ENCODE assay signal across 32 cellular contexts in the genomic region with DNA sequence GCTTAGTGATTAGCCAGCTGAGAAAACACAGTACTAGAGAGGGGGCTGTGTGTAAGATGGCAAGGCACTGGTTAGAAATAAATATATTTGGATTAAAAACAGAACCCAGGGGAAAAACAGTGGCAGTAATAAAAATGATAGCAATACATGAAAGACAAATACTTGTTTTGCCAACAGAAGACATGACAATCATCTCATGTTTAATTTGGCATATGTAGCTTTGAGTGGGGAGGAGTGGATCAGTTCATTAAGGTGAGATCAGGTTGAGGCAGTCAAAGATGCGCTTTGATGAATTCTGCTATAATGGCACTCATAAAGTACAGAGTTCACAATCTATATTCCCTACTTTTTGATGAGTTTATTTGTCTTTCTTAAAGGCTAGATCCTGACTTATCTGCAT. TPM values are rescaled to one million over a fixed set of nuclear protein-coding genes. Genes with fewer than 3 reads are reported as not detected.
"Had no signal": no experiment of that assay in that cellular context is flagged by ENCODE, and none has a peak within 500 bp of the region (broad histone marks: within the 10 kb centered on the region; RNA-seq: fewer than 3 reads in every experiment).

No MANE protein-coding gene starts in this region.

- H3K4me3 Mint-ChIP-seq: activated CD4-positive, alpha-beta memory T cell treated with anti-CD3 and anti-CD28 coated beads, Interleukin-2, amount 10 ng/mL, durations not matched to agents 7 days and 5 days; activated CD4-positive, alpha-beta T cell treated with anti-CD3 and anti-CD28 coated beads, Interleukin-2, amount 10 ng/mL, durations not matched to agents 7 days and 5 days; activated naive CD4-positive, alpha-beta T cell treated with anti-CD3 and anti-CD28 coated beads, Interleukin-2, amount 10 ng/mL, durations not matched to agents 7 days and 5 days; activated naive CD8-positive, alpha-beta T cell treated with anti-CD3 and anti-CD28 coated beads, Interleukin-2, amount 10 ng/mL, durations not matched to agents 7 days and 5 days; activated T-cell treated with anti-CD3 and anti-CD28 coated beads, Interleukin-2, amount 50 U/mL, for 24 hours; activated T-cell treated with anti-CD3 and anti-CD28 coated beads, Interleukin-2, amount 50 U/mL, for 72 hours; brain; WTC11 had no signal

- H3K36me3 Mint-ChIP-seq: activated naive CD4-positive, alpha-beta T cell treated with anti-CD3 and anti-CD28 coated beads, Interleukin-2, amount 50 U/mL, for 72 hours; brain had no signal

- ATAC-seq: activated naive CD4-positive, alpha-beta T cell treated with anti-CD3 and anti-CD28 coated beads, Interleukin-2, amount 50 U/mL, for 72 hours; activated T-cell treated with anti-CD3 and anti-CD28 coated beads, Interleukin-2, amount 50 U/mL, for 72 hours; gastroesophageal sphincter; WTC11 had no signal

- DNase-seq: activated CD4-positive, alpha-beta memory T cell treated with anti-CD3 and anti-CD28 coated beads, Interleukin-2, amount 10 ng/mL, durations not matched to agents 7 days and 5 days; activated CD4-positive, alpha-beta T cell treated with anti-CD3 and anti-CD28 coated beads for 1 hour; activated CD4-positive, alpha-beta T cell treated with anti-CD3 and anti-CD28 coated beads for 4 hours; activated CD4-positive, alpha-beta T cell treated with anti-CD3 and anti-CD28 coated beads, Interleukin-2, amount 10 ng/mL, durations not matched to agents 7 days and 5 days; activated CD4-positive, alpha-beta T cell treated with anti-CD3 and anti-CD28 coated beads, Interleukin-2, amount 50 U/mL, for 4 hours; activated CD8-positive, alpha-beta memory T cell treated with anti-CD3 and anti-CD28 coated beads, Interleukin-2, amount 50 U/mL, for 48 hours; activated gamma-delta T cell; activated naive CD4-positive, alpha-beta T cell; activated naive CD4-positive, alpha-beta T cell treated with anti-CD3 and anti-CD28 coated beads, Interleukin-2, amount 10 ng/mL, durations not matched to agents 7 days and 5 days; activated naive CD8-positive, alpha-beta T cell treated with anti-CD3 and anti-CD28 coated beads, Interleukin-2, amount 10 ng/mL, durations not matched to agents 7 days and 5 days; activated T-cell treated with anti-CD3 and anti-CD28 coated beads for 4 hours; activated T-cell treated with anti-CD3 and anti-CD28 coated beads, Interleukin-2, amount 50 U/mL, for 24 hours; activated T-cell treated with anti-CD3 and anti-CD28 coated beads, Interleukin-2, amount 50 U/mL, for 72 hours; central memory CD4-positive, alpha-beta T cell; cerebellar nuclear complex; colonic mucosa; effector CD8-positive, alpha-beta T cell; esophagus squamous epithelium; foreskin melanocyte; heart right ventricle; T-helper 2 cell had no signal

- H3K4me1 Mint-ChIP-seq: activated CD4-positive, alpha-beta memory T cell treated with anti-CD3 and anti-CD28 coated beads, Interleukin-2, amount 10 ng/mL, durations not matched to agents 7 days and 5 days; activated CD4-positive, alpha-beta T cell treated with anti-CD3 and anti-CD28 coated beads, Interleukin-2, amount 10 ng/mL, durations not matched to agents 7 days and 5 days; activated naive CD4-positive, alpha-beta T cell treated with anti-CD3 and anti-CD28 coated beads, Interleukin-2, amount 10 ng/mL, durations not matched to agents 7 days and 5 days; activated naive CD8-positive, alpha-beta T cell treated with anti-CD3 and anti-CD28 coated beads, Interleukin-2, amount 10 ng/mL, durations not matched to agents 7 days and 5 days had no signal

- H3K27ac Mint-ChIP-seq: activated CD4-positive, alpha-beta memory T cell treated with anti-CD3 and anti-CD28 coated beads, Interleukin-2, amount 10 ng/mL, durations not matched to agents 7 days and 5 days; activated CD4-positive, alpha-beta T cell treated with anti-CD3 and anti-CD28 coated beads, Interleukin-2, amount 10 ng/mL, durations not matched to agents 7 days and 5 days; activated naive CD4-positive, alpha-beta T cell treated with anti-CD3 and anti-CD28 coated beads, Interleukin-2, amount 10 ng/mL, durations not matched to agents 7 days and 5 days; activated naive CD4-positive, alpha-beta T cell treated with anti-CD3 and anti-CD28 coated beads, Interleukin-2, amount 50 U/mL, for 72 hours; activated naive CD8-positive, alpha-beta T cell treated with anti-CD3 and anti-CD28 coated beads, Interleukin-2, amount 10 ng/mL, durations not matched to agents 7 days and 5 days; activated T-cell treated with anti-CD3 and anti-CD28 coated beads, Interleukin-2, amount 50 U/mL, for 24 hours; activated T-cell treated with anti-CD3 and anti-CD28 coated beads, Interleukin-2, amount 50 U/mL, for 72 hours had no signal

- H3K27ac ChIP-seq: ascending aorta, breast epithelium, cardiac muscle cell, colonic mucosa, epithelial cell of prostate, esophagus squamous epithelium, gastroesophageal sphincter, heart right ventricle had no signal

- H3K27me3 Mint-ChIP-seq: activated CD4-positive, alpha-beta memory T cell treated with anti-CD3 and anti-CD28 coated beads, Interleukin-2, amount 10 ng/mL, durations not matched to agents 7 days and 5 days; activated CD4-positive, alpha-beta T cell treated with anti-CD3 and anti-CD28 coated beads, Interleukin-2, amount 10 ng/mL, durations not matched to agents 7 days and 5 days; activated naive CD8-positive, alpha-beta T cell treated with anti-CD3 and anti-CD28 coated beads, Interleukin-2, amount 10 ng/mL, durations not matched to agents 7 days and 5 days; activated T-cell treated with anti-CD3 and anti-CD28 coated beads, Interleukin-2, amount 50 U/mL, for 24 hours; brain had no signal

- FAIRE-seq: endometrium, endothelial cell of umbilical vein had no signal

- H3K9me3 Mint-ChIP-seq: activated CD4-positive, alpha-beta memory T cell treated with anti-CD3 and anti-CD28 coated beads, Interleukin-2, amount 10 ng/mL, durations not matched to agents 7 days and 5 days; activated CD4-positive, alpha-beta T cell treated with anti-CD3 and anti-CD28 coated beads, Interleukin-2, amount 10 ng/mL, durations not matched to agents 7 days and 5 days; activated naive CD4-positive, alpha-beta T cell treated with anti-CD3 and anti-CD28 coated beads, Interleukin-2, amount 10 ng/mL, durations not matched to agents 7 days and 5 days; activated naive CD4-positive, alpha-beta T cell treated with anti-CD3 and anti-CD28 coated beads, Interleukin-2, amount 50 U/mL, for 72 hours; activated naive CD8-positive, alpha-beta T cell treated with anti-CD3 and anti-CD28 coated beads, Interleukin-2, amount 10 ng/mL, durations not matched to agents 7 days and 5 days; activated T-cell treated with anti-CD3 and anti-CD28 coated beads, Interleukin-2, amount 50 U/mL, for 24 hours; activated T-cell treated with anti-CD3 and anti-CD28 coated beads, Interleukin-2, amount 50 U/mL, for 72 hours; WTC11 had no signal

RNA-seq across cellular contexts. Expression of a gene that starts 3.4 kb away (rescaled TPM):
- polyA plus RNA-seq: cardiac muscle cell, fibroblast of lung had no signal
